ENCODE assay signal across 8 cellular contexts in genomic region chr7:144835166-144835611, GRCh38. TPM values are rescaled to one million over a fixed set of nuclear protein-coding genes. Genes with fewer than 3 reads are reported as not detected.
DNase-seq lines count a peak whose midpoint lies in the region; ATAC-seq, FAIRE-seq and TF ChIP-seq lines count a peak whose summit lies in the region.

No MANE protein-coding gene starts in this region.

- peak overlapping the region; percentile 68 for H3K4me3 ChIP-seq in fibroblast of villous mesenchyme (ENCODE audit: low read depth, low read length)

- H3K4me1 Mint-ChIP-seq in natural killer cell treated with Interleukin-12 subunit alpha and Interleukin-12 subunit beta and Interleukin-15 and Interleukin-18, amount 100 ng/mL, for 72 hours (ENCODE audit: low read depth in 2 of 2): peaks cover 20 to 21% of the 10 kb centered on the region in 2 donors

- peak overlapping the region; percentile 95 to 99 for H3K27ac Mint-ChIP-seq in natural killer cell treated with Interleukin-12 subunit alpha and Interleukin-12 subunit beta and Interleukin-15 and Interleukin-18, amount 100 ng/mL, for 72 hours

- DNase-seq in C1 segment of cervical spinal cord (lab: John Stamatoyannopoulos, UW) (peak in 9 of 14 donors; percentile 35 to 85 (median 72)), NCI-H526 treated with DMSO at 0.1 percent for 48 hours (lab: John Stamatoyannopoulos, UW) (peak; percentile 42), fibroblast of villous mesenchyme (ENCODE audit: low read depth) (peak; percentile 58), urothelium cell line (ENCODE audit: low spot score) (peak; percentile 27)
- peak; percentile 68 to 70 for DNase-seq in activated T-cell treated with anti-CD3 and anti-CD28 coated beads, Interleukin-2, amount 50 U/mL, for 48 hours
- no peak for DNase-seq in natural killer cell treated with Interleukin-12 subunit alpha and Interleukin-12 subunit beta and Interleukin-15 and Interleukin-18, amount 100 ng/mL, for 72 hours (ENCODE audit: low spot score)

- peak overlapping the region; percentile 93 for H3K4me3 Mint-ChIP-seq in natural killer cell treated with Interleukin-12 subunit alpha and Interleukin-12 subunit beta and Interleukin-15 and Interleukin-18, amount 100 ng/mL, for 72 hours

- H3K27me3 Mint-ChIP-seq in natural killer cell treated with Interleukin-12 subunit alpha and Interleukin-12 subunit beta and Interleukin-15 and Interleukin-18, amount 100 ng/mL, for 72 hours: no peaks in the 10 kb centered on the region

- no peak for FAIRE-seq in urothelium cell line (lab: Jason Lieb, UNC)

- ATAC-seq in GM18909 (IDR thresholded peaks at IDR 0.05; ENCODE audit: poor library complexity, unreplicated experiment) (peak; percentile 44), HG03108 (IDR thresholded peaks at IDR 0.05; ENCODE audit: unreplicated experiment) (peak; percentile 23)
- ATAC-seq in natural killer cell treated with Interleukin-12 subunit alpha and Interleukin-12 subunit beta and Interleukin-15 and Interleukin-18, amount 100 ng/mL, for 72 hours: peak; percentile 35 to 61

- peaks cover 4% of the 10 kb centered on the region for H3K9me3 Mint-ChIP-seq in natural killer cell treated with Interleukin-12 subunit alpha and Interleukin-12 subunit beta and Interleukin-15 and Interleukin-18, amount 100 ng/mL, for 72 hours

- H3K36me3 Mint-ChIP-seq in natural killer cell treated with Interleukin-12 subunit alpha and Interleukin-12 subunit beta and Interleukin-15 and Interleukin-18, amount 100 ng/mL, for 72 hours: peaks cover 11% of the 10 kb centered on the region

- no peak for TF ChIP-seq CTCF in fibroblast of villous mesenchyme (IDR thresholded peaks at IDR 0.05; ENCODE audit: insufficient read depth, low read depth, low read length)

RNA-seq across cellular contexts. Expression of gene TPK1, which starts 0.7 kb away (rescaled TPM):
- 3.5 and 3.9 TPM in 2 replicates for total RNA-seq in fibroblast of villous mesenchyme
- 10 to 100 TPM; 10.7 to 13.0 TPM for total RNA-seq in natural killer cell treated with Interleukin-12 subunit alpha and Interleukin-12 subunit beta and Interleukin-15 and Interleukin-18, amount 100 ng/mL, for 72 hours
